Comparison of ENCODE assay signal across 28 cellular contexts in the genomic region with DNA sequence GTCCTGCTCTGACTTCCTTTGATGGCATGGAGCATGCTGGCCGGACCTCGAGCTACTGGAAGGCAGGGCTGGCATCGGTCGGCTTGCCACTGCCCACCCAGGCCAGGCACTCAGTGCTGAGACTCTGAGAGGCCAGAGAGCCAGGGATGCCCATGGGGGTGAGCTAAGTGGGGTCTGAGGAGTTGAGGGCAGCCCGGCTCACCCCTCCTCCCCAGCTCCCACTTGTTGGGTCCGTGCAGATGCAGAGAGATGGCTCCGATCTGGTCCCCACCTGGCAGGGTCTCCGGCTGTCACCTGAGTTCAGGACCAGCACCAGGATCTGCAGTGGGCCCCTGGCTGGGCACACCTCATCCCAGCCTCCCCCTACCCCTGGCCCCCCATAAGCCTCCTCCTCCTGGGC. TPM values are rescaled to one million over a fixed set of nuclear protein-coding genes. Genes with fewer than 3 reads are reported as not detected.
DNase-seq lines count a peak whose midpoint lies in the region; ATAC-seq and TF ChIP-seq lines count a peak whose summit lies in the region.
"Had no signal": no experiment of that assay in that cellular context is flagged by ENCODE, and none has a peak within 500 bp of the region (broad histone marks: within the 10 kb centered on the region; RNA-seq: fewer than 3 reads in every experiment).

No MANE protein-coding gene starts in this region.

- H3K4me1 ChIP-seq in right atrium auricular region (peaks cover 0 to 51% of the 10 kb centered on the region in 2 donors), rectal smooth muscle tissue (ENCODE audit: control insufficient read depth, insufficient read depth, low read length) (peaks cover 22% of the 10 kb centered on the region), uterus (peaks cover 0 to 17% of the 10 kb centered on the region in 2 donors), ovary (ENCODE audit: insufficient read depth) (peaks cover 21% of the 10 kb centered on the region)
- H3K4me1 ChIP-seq: HAP-1 had no signal

- H3K9me3 ChIP-seq in right atrium auricular region (no peaks in the 10 kb centered on the region), uterus (no peaks in the 10 kb centered on the region), ovary (no peaks in the 10 kb centered on the region)
- H3K9me3 ChIP-seq: HAP-1, tibial nerve had no signal

- intact Hi-C loops in Right ventricle myocardium inferior (cut with DNase I) (no loop called here), left ventricle myocardium superior (cut with micrococcal nuclease) (no loop called here), uterus (cut with DNase I; ENCODE audit: low total_unique reads) (no loop called here), ovary (cut with DNase I) (no loop called here)

- H3K27ac ChIP-seq in right atrium auricular region (no peak overlapping the region), rectal smooth muscle tissue (ENCODE audit: low read depth, low read length) (no peak overlapping the region), uterus (peak overlapping the region; percentile 60 to 87), ovary (no peak overlapping the region)
- H3K27ac ChIP-seq: 22Rv1, VCaP had no signal

- TF ChIP-seq EP300 in ovary (IDR thresholded peaks at IDR 0.05) = no peak

- H3K9ac ChIP-seq in rectal smooth muscle tissue (ENCODE audit: low read length) = no peak overlapping the region

- no peak for ATAC-seq in Right ventricle myocardium inferior
- no peak for ATAC-seq in left ventricle myocardium superior
- ATAC-seq: activated T-helper 17 cell treated with anti-CD3 and anti-CD28 coated beads, Interleukin-2, amount 50 U/mL, for 72 hours; naive thymus-derived CD4-positive, alpha-beta T cell; stimulated activated naive CD8-positive, alpha-beta T cell treated with anti-CD3 and anti-CD28 coated beads, Interleukin-15, amount 100 ng/mL, for 72 hours had no signal

- TF ChIP-seq POLR2A in uterus (IDR thresholded peaks at IDR 0.05) (no peak), ovary (IDR thresholded peaks at IDR 0.05) (no peak)

- peak; percentile 66 for DNase-seq in Right ventricle myocardium inferior (ENCODE audit: missing footprints)
- DNase-seq in right atrium auricular region (ENCODE audit: low spot score) = no peak
- DNase-seq in left ventricle myocardium superior = peak; percentile 29
- no peak for DNase-seq in uterus
- no peak for DNase-seq in SW480 (ENCODE audit: low spot score)
- no peak for DNase-seq in A172 (ENCODE audit: low spot score)
- DNase-seq in ovary = no peak
- DNase-seq: activated CD4-positive, alpha-beta T cell treated with anti-CD3 and anti-CD28 coated beads for 4 hours; C1 segment of cervical spinal cord; midbrain; MM.1S; naive thymus-derived CD4-positive, alpha-beta T cell; NCI-H1417 treated with DMSO at 0.1 percent for 48 hours; NCI-H2029 treated with DMSO at 0.1 percent for 48 hours; NCI-H69; occipital lobe; SHP77 treated with DMSO at 0.1 percent for 48 hours; stimulated activated CD8-positive, alpha-beta memory T cell treated with anti-CD3 and anti-CD28 coated beads, Interleukin-4, amount 100 ng/mL, for 48 hours; stimulated activated naive CD8-positive, alpha-beta T cell treated with anti-CD3 and anti-CD28 coated beads, Interleukin-15, amount 100 ng/mL, for 72 hours; T-helper 9 cell had no signal

- TF ChIP-seq CTCF in right atrium auricular region (IDR thresholded peaks at IDR 0.05) = no peak
- no peak for TF ChIP-seq CTCF in uterus (IDR thresholded peaks at IDR 0.05)
- TF ChIP-seq CTCF in ovary (IDR thresholded peaks at IDR 0.05) = no peak

- WGBS in ovary, 3 donors = 89 to 99% (median 91%) methylated on average over 8 of the region's 8 CpGs

- no peak overlapping the region for H3K4me3 ChIP-seq in right atrium auricular region
- H3K4me3 ChIP-seq in rectal smooth muscle tissue (ENCODE audit: low read length) = peak overlapping the region; percentile 18
- H3K4me3 ChIP-seq in uterus = no peak overlapping the region
- no peak overlapping the region for H3K4me3 ChIP-seq in ovary
- H3K4me3 ChIP-seq: HAP-1, tibial nerve had no signal

- H3K36me3 ChIP-seq in right atrium auricular region = no peaks in the 10 kb centered on the region
- H3K36me3 ChIP-seq in rectal smooth muscle tissue (ENCODE audit: control insufficient read depth, insufficient read depth, low read length) = no peaks in the 10 kb centered on the region
- H3K36me3 ChIP-seq in uterus = no peaks in the 10 kb centered on the region
- H3K36me3 ChIP-seq in ovary = no peaks in the 10 kb centered on the region
- H3K36me3 ChIP-seq: HAP-1, tibial nerve had no signal

- H3K27me3 ChIP-seq in right atrium auricular region = no peaks in the 10 kb centered on the region
- H3K27me3 ChIP-seq in rectal smooth muscle tissue (ENCODE audit: control insufficient read depth, insufficient read depth, low read length) = peaks cover 5% of the 10 kb centered on the region
- no peaks in the 10 kb centered on the region for H3K27me3 ChIP-seq in uterus
- no peaks in the 10 kb centered on the region for H3K27me3 ChIP-seq in ovary

RNA-seq across cellular contexts. Expression of gene LSP1, which starts 13.3 kb away (rescaled TPM):
- 22.5 TPM for total RNA-seq in Right ventricle myocardium inferior
- total RNA-seq in right atrium auricular region = 10 to 100 TPM in 1 of 2 donors, 1 to 10 TPM in 1; 7.9 to 12.1 TPM
- 22.9 TPM for total RNA-seq in left ventricle myocardium superior
- 100 to 1,000 TPM in 1 of 4 donors, 10 to 100 TPM in 3; 11.2 to 112 (median 25.1) TPM for total RNA-seq in uterus
- 2.2 and 71.7 TPM in 2 replicates for total RNA-seq in A172 (2014; rRNA removed; shearing (Covaris generic))
- 10 to 100 TPM in 3 of 7 donors, 1 to 10 TPM in 4; 3.5 to 14.8 (median 9.0) TPM for total RNA-seq in ovary
- polyA plus RNA-seq in ovary = 10 to 100 TPM in 1 of 2 donors, 1 to 10 TPM in 1; 6.0 to 22.0 TPM

RNA-seq across cellular contexts. Expression of gene PRR33, which starts 25.5 kb away (rescaled TPM):
- total RNA-seq in Right ventricle myocardium inferior = 5.0 TPM
- total RNA-seq in right atrium auricular region = under 1 TPM in 1 of 2 donors, not detected in 1; 0.33 TPM
- total RNA-seq in left ventricle myocardium superior = 4.4 TPM
- not detected for total RNA-seq in uterus
- total RNA-seq in A172 (2014; rRNA removed; shearing (Covaris generic)) = not detected in 2 replicates
- total RNA-seq in ovary = not detected
- under 1 TPM in 1 of 2 donors, not detected in 1; 0.01 TPM for polyA plus RNA-seq in ovary
- total RNA-seq: bronchial epithelial cell, lower leg skin, occipital lobe, tibial nerve had no signal

RNA-seq across cellular contexts. Expression of gene TNNI2, which starts 27.4 kb away (rescaled TPM):
- total RNA-seq in Right ventricle myocardium inferior = 0.35 TPM
- not detected for total RNA-seq in right atrium auricular region
- total RNA-seq in left ventricle myocardium superior = not detected
- 1 to 10 TPM in 1 of 4 donors, under 1 TPM in 1, not detected in 2; 0.95 to 1.5 TPM for total RNA-seq in uterus
- total RNA-seq in A172 (2014; rRNA removed; shearing (Covaris generic)) = not detected in 2 replicates
- total RNA-seq in ovary = 1 to 10 TPM in 1 of 7 donors, under 1 TPM in 2, not detected in 4; 0.61 to 1.2 (median 0.70) TPM
- polyA plus RNA-seq in ovary = under 1 TPM in 1 of 2 donors, not detected in 1; 0.41 TPM
- total RNA-seq: activated T-helper 17 cell treated with anti-CD3 and anti-CD28 coated beads, Interleukin-2, amount 50 U/mL, for 72 hours; tibial nerve had no signal

RNA-seq across cellular contexts. Expression of gene SYT8, which starts 31.4 kb away (rescaled TPM):
- total RNA-seq in Right ventricle myocardium inferior (not detected), right atrium auricular region (not detected), left ventricle myocardium superior (not detected), uterus (1 to 10 TPM in 1 of 4 donors, not detected in 3; 2.0 TPM), ovary (1 to 10 TPM in 1 of 7 donors, under 1 TPM in 1, not detected in 5; 0.24 to 2.4 TPM)
- total RNA-seq in A172 (2014; rRNA removed; shearing (Covaris generic)) = 2.1 TPM in 1 of 2 replicates, not detected in the other
- not detected for polyA plus RNA-seq in ovary
- total RNA-seq: activated T-helper 17 cell treated with anti-CD3 and anti-CD28 coated beads, Interleukin-2, amount 50 U/mL, for 72 hours; naive thymus-derived CD4-positive, alpha-beta T cell; occipital lobe had no signal
- polyA plus RNA-seq: naive thymus-derived CD4-positive, alpha-beta T cell had no signal

RNA-seq across cellular contexts. Expression of gene TNNT3, which starts 53.3 kb away (rescaled TPM):
- total RNA-seq in Right ventricle myocardium inferior = 36.3 TPM
- 10 to 100 TPM; 12.8 to 16.4 TPM for total RNA-seq in right atrium auricular region
- 46.1 TPM for total RNA-seq in left ventricle myocardium superior
- 10 to 100 TPM in 2 of 4 donors, 1 to 10 TPM in 1, not detected in 1; 3.2 to 60.6 (median 29.3) TPM for total RNA-seq in uterus
- total RNA-seq in A172 (2014; rRNA removed; shearing (Covaris generic)) = 0.46 TPM in 1 of 2 replicates, not detected in the other
- 1 to 10 TPM in 4 of 7 donors, not detected in 3; 1.4 to 5.7 (median 2.0) TPM for total RNA-seq in ovary
- 1 to 10 TPM in 1 of 2 donors, under 1 TPM in 1; 0.22 to 9.0 TPM for polyA plus RNA-seq in ovary
- total RNA-seq: bronchial epithelial cell had no signal

Comparison
In these comparisons a context has a peak if more than half of its experiments do, and no peak if none do; other contexts are left out.
1. DNase-seq: peak in Right ventricle myocardium inferior (single experiment) and left ventricle myocardium superior (single experiment); none in right atrium auricular region (single experiment), uterus (0 of 2), SW480 (single experiment), A172 (single experiment) and ovary (0 of 5).
2. H3K27ac ChIP-seq: peak in uterus (2 of 2); none in right atrium auricular region (0 of 2), rectal smooth muscle tissue (single experiment) and ovary (0 of 2).